ENCODE assay signal across 14 cellular contexts in the genomic region with DNA sequence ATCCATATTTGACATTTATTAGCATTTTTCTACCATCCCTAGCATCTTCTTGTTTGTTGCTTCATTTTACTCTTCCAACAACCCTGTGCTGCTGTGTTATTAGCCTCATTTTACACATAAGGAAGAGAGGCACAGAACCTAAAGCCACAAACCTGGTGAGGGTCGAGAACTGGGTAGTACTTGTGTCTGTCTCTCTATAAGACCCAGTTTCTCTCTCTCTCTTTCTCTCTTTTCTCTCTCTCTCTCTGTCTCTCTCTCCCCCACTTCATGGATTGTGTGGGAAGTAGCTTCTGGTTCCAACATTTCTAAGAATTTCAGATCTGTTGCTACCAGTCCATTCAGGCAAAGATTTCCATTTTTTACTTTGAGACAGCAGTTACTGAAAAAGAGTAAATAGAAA. TPM values are rescaled to one million over a fixed set of nuclear protein-coding genes. Genes with fewer than 3 reads are reported as not detected.
A peak's percentile ranks its signal among the peaks of the same experiment; 100 is the strongest.
DNase-seq lines count a peak whose midpoint lies in the region; ATAC-seq and TF ChIP-seq lines count a peak whose summit lies in the region.
"Had no signal": no experiment of that assay in that cellular context is flagged by ENCODE, and none has a peak within 500 bp of the region (broad histone marks: within the 10 kb centered on the region; RNA-seq: fewer than 3 reads in every experiment).

No MANE protein-coding gene starts in this region.

- no peaks in the 10 kb centered on the region for H3K27me3 Mint-ChIP-seq in T-helper 1 cell treated with Interleukin-12 subunit alpha and Interleukin-12 subunit beta and Interleukin-4 antibody, amounts not matched to agents 30 μg/mL and 1 μg/mL, for 36 hours (ENCODE audit: low read depth)
- no peaks in the 10 kb centered on the region for H3K27me3 Mint-ChIP-seq in activated naive CD8-positive, alpha-beta T cell
- H3K27me3 Mint-ChIP-seq in neural crest cell (ENCODE audit: low read depth): no peaks in the 10 kb centered on the region

- TF ChIP-seq POLR2A in gastroesophageal sphincter (IDR thresholded peaks at IDR 0.05): no peak

- CTCF ChIA-PET in HEK293 (lab: Yijun Ruan, JAX): interaction anchor here (1.6 kb wide), 1 partner anchor 149 kb away, joined by 7 read pairs; no protein-coding TSS in a partner anchor

- H3K4me3 Mint-ChIP-seq in T-helper 1 cell treated with Interleukin-12 subunit alpha and Interleukin-12 subunit beta and Interleukin-4 antibody, amounts not matched to agents 30 μg/mL and 1 μg/mL, for 36 hours: peak overlapping the region; percentile 57
- peak overlapping the region; percentile 87 for H3K4me3 Mint-ChIP-seq in activated naive CD8-positive, alpha-beta T cell
- peak overlapping the region; percentile 72 for H3K4me3 Mint-ChIP-seq in neural crest cell

- DNase-seq in T-helper 1 cell (no peak), neural crest cell (ENCODE audit: low read depth, low spot score) (no peak), NCI-H2227 (lab: John Stamatoyannopoulos, UW; ENCODE audit: unreplicated experiment) (no peak)
- DNase-seq: ACHN had no signal

- TF ChIP-seq CTCF in HEK293 (tag by site-specific recombination; IDR thresholded peaks at IDR 0.05) (no peak), neural crest cell (conservative IDR thresholded peaks at IDR 0.05) (no peak), gastroesophageal sphincter (IDR thresholded peaks at IDR 0.05) (no peak)

- H3K4me3 ChIP-seq in HEK293 (ENCODE audit: low read depth, low read length) (no peak overlapping the region), gastroesophageal sphincter (no peak overlapping the region)

- peaks cover 1% of the 10 kb centered on the region for H3K36me3 Mint-ChIP-seq in T-helper 1 cell treated with Interleukin-12 subunit alpha and Interleukin-12 subunit beta and Interleukin-4 antibody, amounts not matched to agents 30 μg/mL and 1 μg/mL, for 36 hours (ENCODE audit: low read depth)
- no peaks in the 10 kb centered on the region for H3K36me3 Mint-ChIP-seq in activated naive CD8-positive, alpha-beta T cell
- no peaks in the 10 kb centered on the region for H3K36me3 Mint-ChIP-seq in neural crest cell (ENCODE audit: low read depth)

- H3K27ac ChIP-seq in HEK293 (ENCODE audit: extremely low read depth, low read depth, low read length) (no peak overlapping the region), gastroesophageal sphincter (no peak overlapping the region)
- H3K27ac ChIP-seq: SK-N-MC had no signal

- H3K27me3 ChIP-seq in gastroesophageal sphincter: no peaks in the 10 kb centered on the region
- H3K27me3 ChIP-seq: vagina had no signal

- ATAC-seq in gastroesophageal sphincter (no peak), GM21786 (IDR thresholded peaks at IDR 0.05; ENCODE audit: unreplicated experiment) (no peak)

- no peak for TF ChIP-seq EP300 in gastroesophageal sphincter (IDR thresholded peaks at IDR 0.05)

- H3K27ac Mint-ChIP-seq in T-helper 1 cell treated with Interleukin-12 subunit alpha and Interleukin-12 subunit beta and Interleukin-4 antibody, amounts not matched to agents 30 μg/mL and 1 μg/mL, for 36 hours: no peak overlapping the region
- peak overlapping the region; percentile 84 for H3K27ac Mint-ChIP-seq in activated naive CD8-positive, alpha-beta T cell
- H3K27ac Mint-ChIP-seq in neural crest cell (ENCODE audit: unreplicated experiment): no peak overlapping the region

- no peaks in the 10 kb centered on the region for H3K9me3 Mint-ChIP-seq in T-helper 1 cell treated with Interleukin-12 subunit alpha and Interleukin-12 subunit beta and Interleukin-4 antibody, amounts not matched to agents 30 μg/mL and 1 μg/mL, for 36 hours
- H3K9me3 Mint-ChIP-seq in activated naive CD8-positive, alpha-beta T cell (ENCODE audit: low read depth): no peaks in the 10 kb centered on the region
- no peaks in the 10 kb centered on the region for H3K9me3 Mint-ChIP-seq in neural crest cell

- H3K4me1 ChIP-seq in HEK293 (ENCODE audit: control insufficient read depth, insufficient read depth, low read length) (no peaks in the 10 kb centered on the region; the same call in 1 of the 2 replicates), gastroesophageal sphincter (peaks cover 7 to 29% (median 9%) of the 10 kb centered on the region in 3 donors)

- POLR2A ChIA-PET in HEK293 (lab: Yijun Ruan, JAX): no interaction called here

- H3K9me3 ChIP-seq in HEK293 (ENCODE audit: control insufficient read depth, insufficient read depth, low read depth, low read length) (no peaks in the 10 kb centered on the region), gastroesophageal sphincter (no peaks in the 10 kb centered on the region)
- H3K9me3 ChIP-seq: neutrophil, vagina had no signal

- 78 to 100% methylated on average over 1 of the region's 1 CpG for WGBS in gastroesophageal sphincter (ENCODE audit: low coverage in 1 of 2), 2 donors

- peaks cover 8% of the 10 kb centered on the region for H3K4me1 Mint-ChIP-seq in T-helper 1 cell treated with Interleukin-12 subunit alpha and Interleukin-12 subunit beta and Interleukin-4 antibody, amounts not matched to agents 30 μg/mL and 1 μg/mL, for 36 hours (ENCODE audit: low read depth)
- H3K4me1 Mint-ChIP-seq in activated naive CD8-positive, alpha-beta T cell (ENCODE audit: low read depth): peaks cover 40% of the 10 kb centered on the region
- H3K4me1 Mint-ChIP-seq in neural crest cell: peaks cover 3% of the 10 kb centered on the region

- peaks cover 5 to 8% of the 10 kb centered on the region in 2 experiments; a peak in 2 of 3 replicates for H3K36me3 ChIP-seq in HEK293 (ENCODE audit: control insufficient read depth in 2 of 2, insufficient read depth in 1 of 2, low read length in 2 of 2)
- H3K36me3 ChIP-seq in gastroesophageal sphincter: peaks cover 0 to 12% of the 10 kb centered on the region in 2 donors
- H3K36me3 ChIP-seq: vagina had no signal

TF ChIP-seq in HEK293, 187 proteins besides CTCF, POLR2A, EP300 and RAD21:
- TF ChIP-seq ZNF426 (tag by site-specific recombination; IDR thresholded peaks at IDR 0.05) (no peak), ZNF24 (tag by site-specific recombination; IDR thresholded peaks at IDR 0.05) (no peak), ZNF596 (tag by site-specific recombination; IDR thresholded peaks at IDR 0.05) (peak; percentile 91), ZNF37A (tag by site-specific recombination; IDR thresholded peaks at IDR 0.05) (no peak)

RNA-seq across cellular contexts. Expression of gene FRA10AC1, which starts 1.4 kb away (rescaled TPM):
- total RNA-seq in neural crest cell: 12.5 and 14.2 TPM in 2 replicates
- total RNA-seq in gastroesophageal sphincter: 10 to 100 TPM in 2 of 4 donors, 1 to 10 TPM in 2; 8.4 to 28.6 (median 14.3) TPM

RNA-seq across cellular contexts. Expression of gene LGI1, which starts 53.9 kb away (rescaled TPM):
- total RNA-seq in neural crest cell: 22.6 and 23.6 TPM in 2 replicates
- total RNA-seq in gastroesophageal sphincter: 1 to 10 TPM in 1 of 4 donors, under 1 TPM in 2, not detected in 1; 0.17 to 1.9 (median 0.35) TPM
- total RNA-seq: dermis microvascular lymphatic vessel endothelial cell, kidney epithelial cell had no signal
